ENCODE assay signal across 2 cellular contexts in genomic region chr7:50729962-50730361, GRCh38.
TF ChIP-seq lines count a peak whose summit lies in the region.

No MANE protein-coding gene starts in this region.

TF ChIP-seq in IMR-90, 13 proteins besides CTCF, POLR2A, EP300 and RAD21:
- no peak for TF ChIP-seq CEBPB (IDR thresholded peaks at IDR 0.05; ENCODE audit: low read depth, low read length)
- no peak for TF ChIP-seq FOS (IDR thresholded peaks at IDR 0.05; ENCODE audit: low read depth, low read length)
- TF ChIP-seq, protein P1, sequence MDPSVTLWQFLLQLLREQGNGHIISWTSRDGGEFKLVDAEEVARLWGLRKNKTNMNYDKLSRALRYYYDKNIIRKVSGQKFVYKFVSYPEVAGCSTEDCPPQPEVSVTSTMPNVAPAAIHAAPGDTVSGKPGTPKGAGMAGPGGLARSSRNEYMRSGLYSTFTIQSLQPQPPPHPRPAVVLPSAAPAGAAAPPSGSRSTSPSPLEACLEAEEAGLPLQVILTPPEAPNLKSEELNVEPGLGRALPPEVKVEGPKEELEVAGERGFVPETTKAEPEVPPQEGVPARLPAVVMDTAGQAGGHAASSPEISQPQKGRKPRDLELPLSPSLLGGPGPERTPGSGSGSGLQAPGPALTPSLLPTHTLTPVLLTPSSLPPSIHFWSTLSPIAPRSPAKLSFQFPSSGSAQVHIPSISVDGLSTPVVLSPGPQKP (IDR thresholded peaks at IDR 0.05; ENCODE audit: borderline replicate concordance, low read depth, low read length): no peak
- no peak for TF ChIP-seq MAFK (IDR thresholded peaks at IDR 0.05; ENCODE audit: low read depth, low read length)
- TF ChIP-seq RCOR1 (IDR thresholded peaks at IDR 0.05; ENCODE audit: insufficient replicate concordance, low read length): no peak
- no peak for TF ChIP-seq RFX5 (IDR thresholded peaks at IDR 0.05; ENCODE audit: low read depth, low read length)
- no peak for TF ChIP-seq MAZ (IDR thresholded peaks at IDR 0.05; ENCODE audit: borderline replicate concordance, low read depth, low read length)
- TF ChIP-seq BHLHE40 (IDR thresholded peaks at IDR 0.05; ENCODE audit: low read depth, low read length): no peak
- TF ChIP-seq USF2 (IDR thresholded peaks at IDR 0.05; ENCODE audit: low read depth, low read length): no peak
- no peak for TF ChIP-seq MXI1 (IDR thresholded peaks at IDR 0.05; ENCODE audit: borderline replicate concordance, low read depth, low read length)
- TF ChIP-seq CHD1 (IDR thresholded peaks at IDR 0.05; ENCODE audit: low read depth, low read length): no peak
- TF ChIP-seq SMC3 (IDR thresholded peaks at IDR 0.05; ENCODE audit: low read depth, low read length): no peak
- no peak for TF ChIP-seq NFE2L2 (IDR thresholded peaks at IDR 0.05; ENCODE audit: low read depth, low read length)

TF ChIP-seq in endothelial cell of umbilical vein, 7 proteins besides CTCF, POLR2A, EP300 and RAD21:
- no peak for TF ChIP-seq POLR2AphosphoS5 (IDR thresholded peaks at IDR 0.05; ENCODE audit: insufficient read depth, low read depth, low read length)
